Comparison of ENCODE assay signal across 32 cellular contexts in the genomic region with DNA sequence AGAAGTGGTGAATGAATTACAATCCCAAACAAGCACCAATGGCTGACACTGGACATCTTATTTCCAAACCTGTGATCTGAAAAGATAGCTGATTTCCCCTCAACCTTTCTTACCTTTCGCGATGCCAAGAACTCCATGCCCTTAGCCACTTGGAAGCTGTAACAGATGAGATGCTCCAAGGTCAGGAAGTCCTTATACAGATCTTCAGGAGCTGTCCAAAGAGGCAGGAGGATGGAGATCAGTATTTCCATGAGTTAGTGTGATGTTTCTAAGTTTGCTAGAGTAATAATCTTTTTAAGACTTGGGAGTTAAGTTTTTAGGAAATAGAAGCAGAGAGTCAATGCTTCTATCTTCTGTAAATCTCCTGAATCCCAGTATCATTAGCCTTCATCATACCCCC. TPM values are rescaled to one million over a fixed set of nuclear protein-coding genes. Genes with fewer than 3 reads are reported as not detected.
"Had no signal": no experiment of that assay in that cellular context is flagged by ENCODE, and none has a peak within 500 bp of the region (broad histone marks: within the 10 kb centered on the region; RNA-seq: fewer than 3 reads in every experiment).

No MANE protein-coding gene starts in this region.

- H3K36me3 Mint-ChIP-seq: activated naive CD4-positive, alpha-beta T cell treated with anti-CD3 and anti-CD28 coated beads, Interleukin-2, amount 10 ng/mL, durations not matched to agents 7 days and 5 days; activated naive CD4-positive, alpha-beta T cell treated with anti-CD3 and anti-CD28 coated beads, Interleukin-2, amount 50 U/mL, for 72 hours; activated naive CD8-positive, alpha-beta T cell treated with anti-CD3 and anti-CD28 coated beads, Interleukin-2, amount 10 ng/mL, durations not matched to agents 7 days and 5 days; brain had no signal

- H3K4me3 ChIP-seq: ascending aorta, breast epithelium, cardiac muscle cell, colonic mucosa, gastrocnemius medialis, heart left ventricle had no signal

- H3K27me3 Mint-ChIP-seq: activated CD4-positive, alpha-beta memory T cell treated with anti-CD3 and anti-CD28 coated beads, Interleukin-2, amount 10 ng/mL, durations not matched to agents 7 days and 5 days; activated CD4-positive, alpha-beta T cell treated with anti-CD3 and anti-CD28 coated beads, Interleukin-2, amount 10 ng/mL, durations not matched to agents 7 days and 5 days; activated naive CD4-positive, alpha-beta T cell treated with anti-CD3 and anti-CD28 coated beads, Interleukin-2, amount 10 ng/mL, durations not matched to agents 7 days and 5 days; activated naive CD8-positive, alpha-beta T cell treated with anti-CD3 and anti-CD28 coated beads, Interleukin-2, amount 10 ng/mL, durations not matched to agents 7 days and 5 days; activated T-cell treated with anti-CD3 and anti-CD28 coated beads, Interleukin-2, amount 50 U/mL, for 24 hours had no signal

- DNase-seq: activated CD4-positive, alpha-beta memory T cell treated with anti-CD3 and anti-CD28 coated beads, Interleukin-2, amount 10 ng/mL, durations not matched to agents 7 days and 5 days; activated CD4-positive, alpha-beta T cell treated with anti-CD3 and anti-CD28 coated beads for 36 hours; activated CD4-positive, alpha-beta T cell treated with anti-CD3 and anti-CD28 coated beads, Interleukin-2, amount 10 ng/mL, durations not matched to agents 7 days and 5 days; activated CD4-positive, alpha-beta T cell treated with anti-CD3 and anti-CD28 coated beads, Interleukin-2, amount 50 U/mL, for 4 hours; activated CD4-positive, CD25-positive, alpha-beta regulatory T cell; activated CD4-positive, CD25-positive, alpha-beta regulatory T cell treated with anti-CD3 and anti-CD28 coated beads, Interleukin-2, amount 50 U/mL, for 72 hours; activated CD8-positive, alpha-beta memory T cell treated with anti-CD3 and anti-CD28 coated beads, Interleukin-2, amount 50 U/mL, for 48 hours; activated gamma-delta T cell; activated naive CD4-positive, alpha-beta T cell; activated naive CD4-positive, alpha-beta T cell treated with anti-CD3 and anti-CD28 coated beads, Interleukin-2, amount 10 ng/mL, durations not matched to agents 7 days and 5 days; activated naive CD8-positive, alpha-beta T cell treated with anti-CD3 and anti-CD28 coated beads, Interleukin-2, amount 10 ng/mL, durations not matched to agents 7 days and 5 days; activated T-cell treated with anti-CD3 and anti-CD28 coated beads for 4 hours; activated T-cell treated with anti-CD3 and anti-CD28 coated beads, Interleukin-2, amount 50 U/mL, for 24 hours; activated T-cell treated with anti-CD3 and anti-CD28 coated beads, Interleukin-2, amount 50 U/mL, for 72 hours; central memory CD4-positive, alpha-beta T cell; cerebellar nuclear complex; colonic mucosa; effector CD8-positive, alpha-beta T cell; foreskin fibroblast; gastrocnemius medialis; glutamatergic neuron; heart left ventricle; T-helper 1 cell; T-helper 17 cell; T1000; WERI-Rb-1 had no signal

- H3K27me3 ChIP-seq: ascending aorta, breast epithelium, cardiac muscle cell, colonic mucosa, gastrocnemius medialis, heart left ventricle had no signal

- H3K27ac Mint-ChIP-seq: activated CD4-positive, alpha-beta memory T cell treated with anti-CD3 and anti-CD28 coated beads, Interleukin-2, amount 10 ng/mL, durations not matched to agents 7 days and 5 days; activated CD4-positive, alpha-beta T cell treated with anti-CD3 and anti-CD28 coated beads for 36 hours; activated CD4-positive, alpha-beta T cell treated with anti-CD3 and anti-CD28 coated beads, Interleukin-2, amount 10 ng/mL, durations not matched to agents 7 days and 5 days; activated naive CD4-positive, alpha-beta T cell treated with anti-CD3 and anti-CD28 coated beads, Interleukin-2, amount 10 ng/mL, durations not matched to agents 7 days and 5 days; activated naive CD4-positive, alpha-beta T cell treated with anti-CD3 and anti-CD28 coated beads, Interleukin-2, amount 50 U/mL, for 72 hours; activated naive CD8-positive, alpha-beta T cell treated with anti-CD3 and anti-CD28 coated beads, Interleukin-2, amount 10 ng/mL, durations not matched to agents 7 days and 5 days; activated T-cell treated with anti-CD3 and anti-CD28 coated beads, Interleukin-2, amount 50 U/mL, for 24 hours; activated T-cell treated with anti-CD3 and anti-CD28 coated beads, Interleukin-2, amount 50 U/mL, for 72 hours; brain; T-helper 17 cell; T-helper 2 cell treated with Interferon-gamma antibody and Interleukin-4, amounts not matched to agents 5 μg/mL and 100 μg/mL, for 36 hours had no signal

- H3K4me1 Mint-ChIP-seq: activated CD4-positive, alpha-beta memory T cell treated with anti-CD3 and anti-CD28 coated beads, Interleukin-2, amount 10 ng/mL, durations not matched to agents 7 days and 5 days; activated CD4-positive, alpha-beta T cell treated with anti-CD3 and anti-CD28 coated beads for 36 hours; activated CD4-positive, alpha-beta T cell treated with anti-CD3 and anti-CD28 coated beads, Interleukin-2, amount 10 ng/mL, durations not matched to agents 7 days and 5 days; activated naive CD4-positive, alpha-beta T cell treated with anti-CD3 and anti-CD28 coated beads, Interleukin-2, amount 10 ng/mL, durations not matched to agents 7 days and 5 days; activated naive CD8-positive, alpha-beta T cell treated with anti-CD3 and anti-CD28 coated beads, Interleukin-2, amount 10 ng/mL, durations not matched to agents 7 days and 5 days had no signal

- H3K9me3 Mint-ChIP-seq: activated CD4-positive, alpha-beta memory T cell treated with anti-CD3 and anti-CD28 coated beads, Interleukin-2, amount 10 ng/mL, durations not matched to agents 7 days and 5 days; activated CD4-positive, alpha-beta T cell treated with anti-CD3 and anti-CD28 coated beads, Interleukin-2, amount 10 ng/mL, durations not matched to agents 7 days and 5 days; activated naive CD4-positive, alpha-beta T cell treated with anti-CD3 and anti-CD28 coated beads, Interleukin-2, amount 10 ng/mL, durations not matched to agents 7 days and 5 days; activated naive CD8-positive, alpha-beta T cell treated with anti-CD3 and anti-CD28 coated beads, Interleukin-2, amount 10 ng/mL, durations not matched to agents 7 days and 5 days; activated T-cell treated with anti-CD3 and anti-CD28 coated beads, Interleukin-2, amount 50 U/mL, for 24 hours; activated T-cell treated with anti-CD3 and anti-CD28 coated beads, Interleukin-2, amount 50 U/mL, for 72 hours; brain; T-helper 2 cell treated with Interferon-gamma antibody and Interleukin-4, amounts not matched to agents 5 μg/mL and 100 μg/mL, for 36 hours had no signal

- H3K9me3 ChIP-seq: ascending aorta, breast epithelium, colonic mucosa, gastrocnemius medialis, heart left ventricle had no signal

- H3K36me3 ChIP-seq: breast epithelium, colonic mucosa, gastrocnemius medialis, WERI-Rb-1 had no signal

- H3K4me1 ChIP-seq: ascending aorta, colonic mucosa had no signal

- H3K27ac ChIP-seq: ascending aorta, breast epithelium, cardiac muscle cell, colonic mucosa, WERI-Rb-1 had no signal

- H3K4me3 Mint-ChIP-seq: activated CD4-positive, alpha-beta memory T cell treated with anti-CD3 and anti-CD28 coated beads, Interleukin-2, amount 10 ng/mL, durations not matched to agents 7 days and 5 days; activated CD4-positive, alpha-beta T cell treated with anti-CD3 and anti-CD28 coated beads for 36 hours; activated CD4-positive, alpha-beta T cell treated with anti-CD3 and anti-CD28 coated beads, Interleukin-2, amount 10 ng/mL, durations not matched to agents 7 days and 5 days; activated naive CD4-positive, alpha-beta T cell treated with anti-CD3 and anti-CD28 coated beads, Interleukin-2, amount 10 ng/mL, durations not matched to agents 7 days and 5 days; activated naive CD8-positive, alpha-beta T cell treated with anti-CD3 and anti-CD28 coated beads, Interleukin-2, amount 10 ng/mL, durations not matched to agents 7 days and 5 days; activated T-cell treated with anti-CD3 and anti-CD28 coated beads, Interleukin-2, amount 50 U/mL, for 24 hours; activated T-cell treated with anti-CD3 and anti-CD28 coated beads, Interleukin-2, amount 50 U/mL, for 72 hours; brain; T-helper 17 cell; T-helper 2 cell treated with Interferon-gamma antibody and Interleukin-4, amounts not matched to agents 5 μg/mL and 100 μg/mL, for 36 hours had no signal

RNA-seq across cellular contexts. Expression of gene KDR, which starts 32.9 kb away (rescaled TPM):
- total RNA-seq: activated CD4-positive, alpha-beta memory T cell treated with anti-CD3 and anti-CD28 coated beads, Interleukin-2, amount 10 ng/mL, durations not matched to agents 7 days and 5 days; activated CD4-positive, alpha-beta T cell treated with anti-CD3 and anti-CD28 coated beads for 36 hours; activated CD4-positive, alpha-beta T cell treated with anti-CD3 and anti-CD28 coated beads, Interleukin-2, amount 10 ng/mL, durations not matched to agents 7 days and 5 days; activated naive CD4-positive, alpha-beta T cell treated with anti-CD3 and anti-CD28 coated beads, Interleukin-2, amount 50 U/mL, for 72 hours; activated naive CD8-positive, alpha-beta T cell treated with anti-CD3 and anti-CD28 coated beads, Interleukin-2, amount 10 ng/mL, durations not matched to agents 7 days and 5 days; activated T-cell treated with anti-CD3 and anti-CD28 coated beads, Interleukin-2, amount 50 U/mL, for 72 hours; T-helper 17 cell had no signal
